22 cellular contexts compared by ENCODE assay signal in the genomic region with DNA sequence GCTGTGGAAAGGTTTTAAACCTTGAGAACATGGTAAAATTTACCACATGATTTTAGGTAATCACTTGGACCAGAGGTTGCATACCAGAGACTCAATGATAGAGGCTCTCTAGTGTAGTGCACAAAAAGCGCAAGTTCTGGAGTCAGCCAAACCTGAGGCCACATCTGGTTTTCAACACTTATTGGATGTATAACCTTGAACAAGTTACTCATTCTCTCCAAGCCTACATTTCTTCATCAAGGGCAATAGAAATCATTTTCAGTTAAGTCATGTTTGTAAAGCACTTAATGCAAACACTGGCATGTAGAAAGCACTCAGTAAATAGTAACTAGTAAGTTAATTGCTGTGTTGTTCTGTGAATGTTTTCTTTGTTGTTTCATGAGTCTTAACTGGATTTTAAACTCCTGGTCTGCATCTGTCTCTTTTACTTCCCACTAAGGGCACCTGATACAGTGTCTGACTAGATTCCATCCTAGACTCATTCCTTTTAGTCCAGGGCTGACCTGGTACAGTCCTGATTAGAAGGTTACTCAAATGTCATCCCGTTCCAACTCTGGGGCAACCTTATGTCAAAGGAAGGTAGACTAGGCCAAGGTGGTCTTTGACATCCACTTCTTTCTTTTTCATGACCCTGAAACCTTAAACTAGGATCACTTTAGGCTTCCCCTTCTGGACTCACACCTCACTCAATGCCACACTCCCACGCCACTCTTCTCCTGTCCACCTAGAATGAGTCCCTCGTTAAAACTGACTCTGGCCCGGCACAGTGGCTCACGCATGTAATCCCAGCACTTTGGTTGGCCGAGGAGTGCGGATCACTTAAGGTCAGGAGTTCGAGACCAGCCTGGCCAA.
"Had no signal": no experiment of that assay in that cellular context is flagged by ENCODE, and none has a peak within 500 bp of the region (broad histone marks: within the 10 kb centered on the region; RNA-seq: fewer than 3 reads in every experiment).

No MANE protein-coding gene starts in this region.

- DNase-seq: activated CD4-positive, alpha-beta T cell treated with anti-CD3 and anti-CD28 coated beads for 1 hour; activated CD8-positive, alpha-beta T cell treated with anti-CD3 and anti-CD28 coated beads for 36 hours; activated naive CD8-positive, alpha-beta T cell treated with anti-CD3 and anti-CD28 coated beads, Interleukin-2, amount 10 ng/mL, durations not matched to agents 7 days and 5 days; activated T-cell treated with anti-CD3 and anti-CD28 coated beads, Interleukin-2, amount 50 U/mL, for 72 hours; aorta; cortex of kidney; effector CD4-positive, alpha-beta T cell; heart right ventricle; left colon; mesenchymal stem cell; natural killer cell; right cardiac atrium; small intestine; stimulated activated CD4-positive, alpha-beta T cell treated with anti-CD3 and anti-CD28 coated beads, Interleukin-4, amount 100 ng/mL, for 4 hours; stimulated activated CD8-positive, alpha-beta memory T cell treated with anti-CD3 and anti-CD28 coated beads, Interleukin-4, amount 100 ng/mL, for 48 hours; T-cell; T-helper 9 cell; trophoblast cell had no signal

- H3K4me3 Mint-ChIP-seq: activated CD8-positive, alpha-beta T cell treated with anti-CD3 and anti-CD28 coated beads for 36 hours; activated naive CD8-positive, alpha-beta T cell treated with anti-CD3 and anti-CD28 coated beads, Interleukin-2, amount 10 ng/mL, durations not matched to agents 7 days and 5 days; activated T-cell treated with anti-CD3 and anti-CD28 coated beads, Interleukin-2, amount 50 U/mL, for 72 hours; natural killer cell; stimulated activated naive CD8-positive, alpha-beta T cell treated with anti-CD3 and anti-CD28 coated beads, Interleukin-15, Interleukin-2, amounts not matched to agents 100 ng/mL and 50 ng/mL, for 24 hours; T-cell had no signal

- H3K27me3 Mint-ChIP-seq: activated CD8-positive, alpha-beta T cell treated with anti-CD3 and anti-CD28 coated beads for 36 hours; activated naive CD8-positive, alpha-beta T cell treated with anti-CD3 and anti-CD28 coated beads, Interleukin-2, amount 10 ng/mL, durations not matched to agents 7 days and 5 days; stimulated activated naive CD8-positive, alpha-beta T cell treated with anti-CD3 and anti-CD28 coated beads, Interleukin-15, Interleukin-2, amounts not matched to agents 100 ng/mL and 50 ng/mL, for 24 hours; T-cell had no signal

- H3K4me1 Mint-ChIP-seq: natural killer cell had no signal

- ATAC-seq: activated CD8-positive, alpha-beta T cell treated with anti-CD3 and anti-CD28 coated beads for 36 hours; gastroesophageal sphincter; heart right ventricle; left colon; natural killer cell; right cardiac atrium; T-cell had no signal

- H3K4me3 ChIP-seq: gastroesophageal sphincter, heart right ventricle, SK-N-MC, suprapubic skin had no signal

- H3K27ac Mint-ChIP-seq: activated CD8-positive, alpha-beta T cell treated with anti-CD3 and anti-CD28 coated beads for 36 hours; activated naive CD8-positive, alpha-beta T cell treated with anti-CD3 and anti-CD28 coated beads, Interleukin-2, amount 10 ng/mL, durations not matched to agents 7 days and 5 days; natural killer cell; stimulated activated naive CD8-positive, alpha-beta T cell treated with anti-CD3 and anti-CD28 coated beads, Interleukin-15, Interleukin-2, amounts not matched to agents 100 ng/mL and 50 ng/mL, for 24 hours; T-cell had no signal

- H3K36me3 Mint-ChIP-seq: activated naive CD8-positive, alpha-beta T cell treated with anti-CD3 and anti-CD28 coated beads, Interleukin-2, amount 10 ng/mL, durations not matched to agents 7 days and 5 days; natural killer cell; T-cell had no signal

- H3K36me3 ChIP-seq: gastroesophageal sphincter, heart right ventricle, suprapubic skin had no signal

- H3K9me3 ChIP-seq: gastroesophageal sphincter, suprapubic skin had no signal

- H3K4me1 ChIP-seq: gastroesophageal sphincter had no signal

- H3K9me3 Mint-ChIP-seq: activated naive CD8-positive, alpha-beta T cell treated with anti-CD3 and anti-CD28 coated beads, Interleukin-2, amount 10 ng/mL, durations not matched to agents 7 days and 5 days; natural killer cell; T-cell had no signal
